In the genomic region with DNA sequence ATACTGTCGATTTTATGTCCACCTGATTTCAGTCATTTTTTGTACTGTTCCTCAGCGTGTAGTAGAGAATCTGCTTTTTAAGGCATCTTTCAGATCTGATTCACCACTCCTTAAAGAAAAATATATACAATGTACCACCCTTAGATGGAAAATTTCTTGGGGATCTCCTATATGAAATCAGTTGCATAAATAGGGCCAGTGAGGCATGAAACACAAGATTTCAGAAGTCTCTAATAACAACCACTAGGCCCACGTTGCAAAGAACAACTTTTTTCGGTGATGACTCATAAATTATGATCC, we compare ENCODE assay signal across 8 cellular contexts. TPM values are rescaled to one million over a fixed set of nuclear protein-coding genes. Genes with fewer than 3 reads are reported as not detected.
DNase-seq lines count a peak whose midpoint lies in the region; ATAC-seq lines count a peak whose summit lies in the region.

No MANE protein-coding gene starts in this region.

- ATAC-seq in HG02610 (IDR thresholded peaks at IDR 0.05; ENCODE audit: unreplicated experiment): peak; percentile 24
- no peak for ATAC-seq in GM18867 (IDR thresholded peaks at IDR 0.05; ENCODE audit: unreplicated experiment)

- peak overlapping the region; percentile 99 for H3K4me3 Mint-ChIP-seq in activated naive CD8-positive, alpha-beta T cell
- H3K4me3 Mint-ChIP-seq in immature natural killer cell: peak overlapping the region; percentile 96 to 99 (median 98)

- peak overlapping the region; percentile 67 to 90 (median 82) for H3K4me3 ChIP-seq in subcutaneous abdominal adipose tissue (ENCODE audit: low read depth in 1 of 5, low read length in 5 of 5)

- H3K36me3 ChIP-seq in subcutaneous abdominal adipose tissue (ENCODE audit: control insufficient read depth in 5 of 5, insufficient read depth in 5 of 5, low read length in 5 of 5): no peaks in the 10 kb centered on the region

- H3K36me3 Mint-ChIP-seq in activated naive CD8-positive, alpha-beta T cell: no peaks in the 10 kb centered on the region
- H3K36me3 Mint-ChIP-seq in immature natural killer cell: peaks cover 0 to 3% (median 0%) of the 10 kb centered on the region in 3 donors

- H3K4me1 ChIP-seq in subcutaneous abdominal adipose tissue (ENCODE audit: control insufficient read depth in 5 of 5, insufficient read depth in 5 of 5, low read length in 5 of 5): peaks cover 4 to 42% (median 35%) of the 10 kb centered on the region in 5 donors

- no peaks in the 10 kb centered on the region for H3K9me3 ChIP-seq in subcutaneous abdominal adipose tissue (ENCODE audit: control insufficient read depth in 5 of 5, low read length in 5 of 5)

- H3K4me1 Mint-ChIP-seq in activated naive CD8-positive, alpha-beta T cell (ENCODE audit: low read depth): peaks cover 63% of the 10 kb centered on the region
- H3K4me1 Mint-ChIP-seq in immature natural killer cell: peaks cover 40 to 60% of the 10 kb centered on the region in 2 donors

- peak overlapping the region in 3 of 5 donors; percentile 47 to 83 (median 76) for H3K9ac ChIP-seq in subcutaneous abdominal adipose tissue (ENCODE audit: low read length in 5 of 5)

- no peaks in the 10 kb centered on the region for H3K27me3 Mint-ChIP-seq in activated naive CD8-positive, alpha-beta T cell
- H3K27me3 Mint-ChIP-seq in immature natural killer cell (ENCODE audit: low read depth in 3 of 3): peaks cover 2 to 6% (median 5%) of the 10 kb centered on the region in 3 donors

- H3K9me3 Mint-ChIP-seq in activated naive CD8-positive, alpha-beta T cell (ENCODE audit: low read depth): no peaks in the 10 kb centered on the region
- H3K9me3 Mint-ChIP-seq in immature natural killer cell: no peaks in the 10 kb centered on the region

- peak; percentile 64 to 73 for DNase-seq in AML-193 (lab: John Stamatoyannopoulos, UW)
- no peak for DNase-seq in immature natural killer cell
- DNase-seq in NCI-H2029 (lab: John Stamatoyannopoulos, UW): no peak
- DNase-seq in posterior cingulate gyrus: no peak

- H3K27ac ChIP-seq in subcutaneous abdominal adipose tissue (ENCODE audit: low read depth, low read length): peak overlapping the region; percentile 96

- no peaks in the 10 kb centered on the region for H3K27me3 ChIP-seq in subcutaneous abdominal adipose tissue (ENCODE audit: control insufficient read depth in 5 of 5, insufficient read depth in 4 of 5, low read length in 5 of 5)

- intact Hi-C loops in posterior cingulate gyrus (cut with DNase I): loop anchor here (2.0 to 10.0 kb wide), 5 partner anchors 82 to 189 kb away; a partner anchor contains a TSS

- peak overlapping the region; percentile 100 for H3K27ac Mint-ChIP-seq in activated naive CD8-positive, alpha-beta T cell
- H3K27ac Mint-ChIP-seq in immature natural killer cell: peak overlapping the region; percentile 84 to 97 (median 96)

RNA-seq across cellular contexts. Expression of a gene that starts 1.4 kb away (rescaled TPM):
- 10 to 100 TPM; 11.2 to 12.7 (median 11.4) TPM for polyA plus RNA-seq in immature natural killer cell

Comparison
In these comparisons a context has a peak if more than half of its experiments do, and no peak if none do; other contexts are left out.
1. DNase-seq: peak in AML-193 (2 of 2); none in immature natural killer cell (0 of 3), NCI-H2029 (single experiment) and posterior cingulate gyrus (0 of 10).